In the genomic region with DNA sequence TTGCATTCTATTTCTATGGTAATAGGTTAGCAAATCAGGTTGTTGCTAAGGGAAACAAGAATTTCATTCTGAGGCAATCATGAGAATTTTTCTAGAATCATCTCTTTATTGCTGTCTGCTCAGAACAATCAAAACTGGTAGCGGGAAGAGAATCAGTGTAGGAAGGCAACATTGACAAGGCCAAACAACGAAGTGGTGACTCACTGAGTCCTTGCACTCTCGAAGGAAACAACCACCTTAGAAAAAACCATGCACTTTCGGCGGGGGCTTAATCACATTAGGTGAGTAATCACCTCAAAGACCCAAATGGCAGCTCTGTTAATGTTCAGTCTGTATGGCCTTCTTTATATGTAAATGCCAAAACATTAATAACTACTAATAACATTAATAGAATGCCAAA, we compare ENCODE assay signal across 1 cellular context.
TF ChIP-seq lines count a peak whose summit lies in the region.

No MANE protein-coding gene starts in this region.

TF ChIP-seq in SK-N-SH treated with all-trans-retinoic acid at 6 μM for 48 hours, 23 proteins besides CTCF, POLR2A, EP300 and RAD21:
- peak; percentile 48; the same call in 1 of the 2 replicates for TF ChIP-seq ISL1 (CRISPR knock-in tag; IDR thresholded peaks at IDR 0.05)
- TF ChIP-seq PPARA (CRISPR knock-in tag; IDR thresholded peaks at IDR 0.05; ENCODE audit: borderline replicate concordance): no peak
